ENCODE assay signal across 8 cellular contexts in the genomic region with DNA sequence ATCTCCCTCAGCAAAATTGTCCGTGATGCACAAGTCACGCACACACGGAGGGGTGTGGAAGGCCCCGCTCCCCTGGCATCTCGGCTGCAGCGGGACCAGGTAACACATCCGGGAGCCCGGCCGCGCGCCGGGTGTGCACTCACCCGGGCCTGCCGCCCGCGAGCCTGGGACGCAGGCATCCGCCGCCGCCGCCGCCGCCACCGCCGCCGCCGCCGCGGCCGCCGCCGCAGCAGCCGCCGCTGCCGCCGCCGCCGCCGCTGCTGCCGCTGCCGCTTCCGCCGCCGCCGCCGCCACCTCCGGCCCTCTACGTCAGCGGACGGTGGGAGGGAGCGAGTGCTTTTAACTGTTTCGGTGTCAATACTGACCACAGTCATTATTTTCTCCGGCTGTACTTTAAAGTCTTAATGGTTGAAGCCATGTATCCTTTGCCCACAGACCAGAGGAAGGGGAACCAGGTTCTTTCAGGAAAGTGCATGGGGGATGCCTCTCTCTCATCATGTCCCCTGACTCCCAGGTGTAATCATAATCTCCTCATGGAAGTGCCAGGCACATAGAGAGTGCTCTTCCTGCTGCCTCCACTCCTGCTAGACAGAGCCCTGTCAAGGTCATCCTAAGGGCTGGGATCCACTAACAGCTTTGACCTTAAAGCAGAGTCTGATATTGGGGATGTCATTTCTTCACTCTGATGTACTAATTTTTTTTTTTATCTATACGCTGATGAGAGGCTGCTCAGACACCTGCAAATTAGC. TPM values are rescaled to one million over a fixed set of nuclear protein-coding genes. Genes with fewer than 3 reads are reported as not detected.
A peak's percentile ranks its signal among the peaks of the same experiment; 100 is the strongest.
DNase-seq lines count a peak whose midpoint lies in the region; ATAC-seq lines count a peak whose summit lies in the region.

No MANE protein-coding gene starts in this region.

- H4K91ac ChIP-seq in trophoblast cell (ENCODE audit: low read depth, low read length) = peak overlapping the region; percentile 73

- no peaks in the 10 kb centered on the region for H3K4me1 ChIP-seq in trophoblast cell (ENCODE audit: control insufficient read depth in 1 of 2, insufficient read depth in 2 of 2, low read length in 2 of 2)

- peak overlapping the region; percentile 63 for H3K9ac ChIP-seq in trophoblast cell (ENCODE audit: low read length)

- H2BK120ac ChIP-seq in trophoblast cell (ENCODE audit: insufficient read depth, low read length, poor library complexity) = no peak overlapping the region

- DNase-seq in DMS153 treated with DMSO at 0.1 percent for 48 hours (lab: John Stamatoyannopoulos, UW; ENCODE audit: unreplicated experiment) (peak; percentile 4), DMS153 (lab: John Stamatoyannopoulos, UW) (no peak), NCI-H526 treated with DMSO at 0.1 percent for 48 hours (lab: John Stamatoyannopoulos, UW) (peak; percentile 0), activated gamma-delta T cell (lab: John Stamatoyannopoulos, UW) (peak; percentile 15), Right ventricle myocardium superior (peak; percentile 63), trophoblast cell (peak in 1 of 2 donors; percentile 16), AML-193 (lab: John Stamatoyannopoulos, UW) (no peak)

- peak overlapping the region; percentile 51 for H3K14ac ChIP-seq in trophoblast cell (ENCODE audit: low read length)

- H3K36me3 ChIP-seq in trophoblast cell (ENCODE audit: control insufficient read depth in 1 of 2, insufficient read depth in 2 of 2, low read length in 2 of 2) = no peaks in the 10 kb centered on the region

- peaks cover 2% of the 10 kb centered on the region for H3K79me1 ChIP-seq in trophoblast cell (ENCODE audit: low read length)

- no CpG with 5 or more reads among the region's 54 CpGs for WGBS in trophoblast cell (ENCODE audit: extremely low coverage, insufficient coverage, insufficient read length)

- peak overlapping the region; percentile 73 for H3K4me3 ChIP-seq in trophoblast cell (ENCODE audit: low read depth, low read length)

- intact Hi-C loops in Right ventricle myocardium superior (cut with DNase I) = no loop called here

- peak overlapping the region; percentile 62 for H4K12ac ChIP-seq in trophoblast cell (ENCODE audit: low read depth, low read length)

- H3K27ac ChIP-seq in trophoblast cell (ENCODE audit: low read depth, low read length) = no peak overlapping the region

- H2BK5ac ChIP-seq in trophoblast cell (ENCODE audit: low read depth, low read length, poor library complexity) = no peak overlapping the region

- no peak overlapping the region for H3K4ac ChIP-seq in trophoblast cell (ENCODE audit: low read depth, low read length)

- H4K8ac ChIP-seq in trophoblast cell (ENCODE audit: low read depth, low read length) = peak overlapping the region; percentile 91

- H3K27me3 ChIP-seq in trophoblast cell (ENCODE audit: insufficient read depth, low read length) = no peaks in the 10 kb centered on the region

- H3K79me2 ChIP-seq in trophoblast cell (ENCODE audit: control insufficient read depth, insufficient read depth, low read length, poor library complexity) = no peaks in the 10 kb centered on the region

- no peak overlapping the region for H2AK5ac ChIP-seq in trophoblast cell (ENCODE audit: low read length)

- H3K4me2 ChIP-seq in trophoblast cell (ENCODE audit: low read length) = peak overlapping the region; percentile 75

- peak; percentile 80 for ATAC-seq in HG02571 (IDR thresholded peaks at IDR 0.05; ENCODE audit: unreplicated experiment)
- peak; percentile 73 for ATAC-seq in Right ventricle myocardium superior (ENCODE audit: poor library complexity)

- H3K9me3 ChIP-seq in trophoblast cell (ENCODE audit: insufficient read depth, low read depth, low read length) = no peaks in the 10 kb centered on the region

- H2BK12ac ChIP-seq in trophoblast cell (ENCODE audit: low read length) = peak overlapping the region; percentile 40

- no peak overlapping the region for H3K23ac ChIP-seq in trophoblast cell (ENCODE audit: low read length)

- H2AFZ ChIP-seq in trophoblast cell (ENCODE audit: insufficient read depth, low read length, poor library complexity) = peak overlapping the region; percentile 78

- peak overlapping the region; percentile 59 for H3K18ac ChIP-seq in trophoblast cell (ENCODE audit: low read length)

RNA-seq across cellular contexts. Expression of a gene that starts 38.0 kb away (rescaled TPM):
- not detected for total RNA-seq in Right ventricle myocardium superior
- not detected in 2 replicates for polyA plus RNA-seq in trophoblast cell (2013)

Comparison
In these comparisons a context has a peak if more than half of its experiments do, and no peak if none do; other contexts are left out.
1. DNase-seq: peak in DMS153 treated with DMSO at 0.1 percent for 48 hours (single experiment), NCI-H526 treated with DMSO at 0.1 percent for 48 hours (single experiment), activated gamma-delta T cell (single experiment) and Right ventricle myocardium superior (single experiment); none in DMS153 (single experiment) and AML-193 (0 of 2).